ENCODE assay signal across 1 cellular context in genomic region chr6:37513155-37513554, GRCh38.
TF ChIP-seq lines count a peak whose summit lies in the region.

No MANE protein-coding gene starts in this region.

TF ChIP-seq in H1, 55 proteins besides CTCF, POLR2A, EP300 and RAD21:
- TF ChIP-seq SP2 (IDR thresholded peaks at IDR 0.05; ENCODE audit: low read length) (no peak), BRCA1 (IDR thresholded peaks at IDR 0.05; ENCODE audit: low read depth, low read length) (no peak), MAFK (IDR thresholded peaks at IDR 0.05; ENCODE audit: low read depth, low read length) (no peak), ASH2L (IDR thresholded peaks at IDR 0.05; ENCODE audit: low read length) (no peak), GABPA (IDR thresholded peaks at IDR 0.05; ENCODE audit: borderline replicate concordance, insufficient read depth, low read length) (no peak), TCF12 (IDR thresholded peaks at IDR 0.05; ENCODE audit: low read depth, low read length) (no peak)
